ENCODE assay signal across 2 cellular contexts in the genomic region with DNA sequence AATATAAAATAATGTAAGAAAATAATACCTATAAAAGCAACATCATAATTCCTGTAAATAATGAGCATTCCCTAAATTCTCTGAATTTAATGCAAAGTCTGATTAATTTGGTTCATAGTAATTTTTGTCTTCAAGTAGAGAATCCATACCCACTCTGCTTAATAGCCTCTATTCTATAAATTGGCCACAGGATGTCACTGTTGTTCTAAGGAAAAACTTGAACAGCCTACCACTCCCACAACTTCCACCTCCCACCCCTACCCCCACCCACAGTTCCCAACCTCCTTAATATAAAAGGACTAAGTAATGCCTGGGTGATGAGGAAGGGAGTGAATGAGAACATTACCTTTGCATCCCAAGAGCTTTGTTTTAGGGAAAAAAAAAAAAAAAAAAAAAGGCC.
A peak's percentile ranks its signal among the peaks of the same experiment; 100 is the strongest.
TF ChIP-seq lines count a peak whose summit lies in the region.

No MANE protein-coding gene starts in this region.

TF ChIP-seq in A549, 52 proteins besides CTCF, POLR2A, EP300 and RAD21:
- no peak for TF ChIP-seq CEBPB (IDR thresholded peaks at IDR 0.05)
- no peak for TF ChIP-seq KDM1A (IDR thresholded peaks at IDR 0.05; ENCODE audit: low read depth)
- peak; percentile 59 for TF ChIP-seq SMC3 (IDR thresholded peaks at IDR 0.05)

TF ChIP-seq in H1, 55 proteins besides CTCF, POLR2A, EP300 and RAD21:
- no peak for TF ChIP-seq TBP (IDR thresholded peaks at IDR 0.05; ENCODE audit: low read depth, low read length)
- TF ChIP-seq SUZ12 (IDR thresholded peaks at IDR 0.05; ENCODE audit: low read length) = no peak
- TF ChIP-seq, protein P1, sequence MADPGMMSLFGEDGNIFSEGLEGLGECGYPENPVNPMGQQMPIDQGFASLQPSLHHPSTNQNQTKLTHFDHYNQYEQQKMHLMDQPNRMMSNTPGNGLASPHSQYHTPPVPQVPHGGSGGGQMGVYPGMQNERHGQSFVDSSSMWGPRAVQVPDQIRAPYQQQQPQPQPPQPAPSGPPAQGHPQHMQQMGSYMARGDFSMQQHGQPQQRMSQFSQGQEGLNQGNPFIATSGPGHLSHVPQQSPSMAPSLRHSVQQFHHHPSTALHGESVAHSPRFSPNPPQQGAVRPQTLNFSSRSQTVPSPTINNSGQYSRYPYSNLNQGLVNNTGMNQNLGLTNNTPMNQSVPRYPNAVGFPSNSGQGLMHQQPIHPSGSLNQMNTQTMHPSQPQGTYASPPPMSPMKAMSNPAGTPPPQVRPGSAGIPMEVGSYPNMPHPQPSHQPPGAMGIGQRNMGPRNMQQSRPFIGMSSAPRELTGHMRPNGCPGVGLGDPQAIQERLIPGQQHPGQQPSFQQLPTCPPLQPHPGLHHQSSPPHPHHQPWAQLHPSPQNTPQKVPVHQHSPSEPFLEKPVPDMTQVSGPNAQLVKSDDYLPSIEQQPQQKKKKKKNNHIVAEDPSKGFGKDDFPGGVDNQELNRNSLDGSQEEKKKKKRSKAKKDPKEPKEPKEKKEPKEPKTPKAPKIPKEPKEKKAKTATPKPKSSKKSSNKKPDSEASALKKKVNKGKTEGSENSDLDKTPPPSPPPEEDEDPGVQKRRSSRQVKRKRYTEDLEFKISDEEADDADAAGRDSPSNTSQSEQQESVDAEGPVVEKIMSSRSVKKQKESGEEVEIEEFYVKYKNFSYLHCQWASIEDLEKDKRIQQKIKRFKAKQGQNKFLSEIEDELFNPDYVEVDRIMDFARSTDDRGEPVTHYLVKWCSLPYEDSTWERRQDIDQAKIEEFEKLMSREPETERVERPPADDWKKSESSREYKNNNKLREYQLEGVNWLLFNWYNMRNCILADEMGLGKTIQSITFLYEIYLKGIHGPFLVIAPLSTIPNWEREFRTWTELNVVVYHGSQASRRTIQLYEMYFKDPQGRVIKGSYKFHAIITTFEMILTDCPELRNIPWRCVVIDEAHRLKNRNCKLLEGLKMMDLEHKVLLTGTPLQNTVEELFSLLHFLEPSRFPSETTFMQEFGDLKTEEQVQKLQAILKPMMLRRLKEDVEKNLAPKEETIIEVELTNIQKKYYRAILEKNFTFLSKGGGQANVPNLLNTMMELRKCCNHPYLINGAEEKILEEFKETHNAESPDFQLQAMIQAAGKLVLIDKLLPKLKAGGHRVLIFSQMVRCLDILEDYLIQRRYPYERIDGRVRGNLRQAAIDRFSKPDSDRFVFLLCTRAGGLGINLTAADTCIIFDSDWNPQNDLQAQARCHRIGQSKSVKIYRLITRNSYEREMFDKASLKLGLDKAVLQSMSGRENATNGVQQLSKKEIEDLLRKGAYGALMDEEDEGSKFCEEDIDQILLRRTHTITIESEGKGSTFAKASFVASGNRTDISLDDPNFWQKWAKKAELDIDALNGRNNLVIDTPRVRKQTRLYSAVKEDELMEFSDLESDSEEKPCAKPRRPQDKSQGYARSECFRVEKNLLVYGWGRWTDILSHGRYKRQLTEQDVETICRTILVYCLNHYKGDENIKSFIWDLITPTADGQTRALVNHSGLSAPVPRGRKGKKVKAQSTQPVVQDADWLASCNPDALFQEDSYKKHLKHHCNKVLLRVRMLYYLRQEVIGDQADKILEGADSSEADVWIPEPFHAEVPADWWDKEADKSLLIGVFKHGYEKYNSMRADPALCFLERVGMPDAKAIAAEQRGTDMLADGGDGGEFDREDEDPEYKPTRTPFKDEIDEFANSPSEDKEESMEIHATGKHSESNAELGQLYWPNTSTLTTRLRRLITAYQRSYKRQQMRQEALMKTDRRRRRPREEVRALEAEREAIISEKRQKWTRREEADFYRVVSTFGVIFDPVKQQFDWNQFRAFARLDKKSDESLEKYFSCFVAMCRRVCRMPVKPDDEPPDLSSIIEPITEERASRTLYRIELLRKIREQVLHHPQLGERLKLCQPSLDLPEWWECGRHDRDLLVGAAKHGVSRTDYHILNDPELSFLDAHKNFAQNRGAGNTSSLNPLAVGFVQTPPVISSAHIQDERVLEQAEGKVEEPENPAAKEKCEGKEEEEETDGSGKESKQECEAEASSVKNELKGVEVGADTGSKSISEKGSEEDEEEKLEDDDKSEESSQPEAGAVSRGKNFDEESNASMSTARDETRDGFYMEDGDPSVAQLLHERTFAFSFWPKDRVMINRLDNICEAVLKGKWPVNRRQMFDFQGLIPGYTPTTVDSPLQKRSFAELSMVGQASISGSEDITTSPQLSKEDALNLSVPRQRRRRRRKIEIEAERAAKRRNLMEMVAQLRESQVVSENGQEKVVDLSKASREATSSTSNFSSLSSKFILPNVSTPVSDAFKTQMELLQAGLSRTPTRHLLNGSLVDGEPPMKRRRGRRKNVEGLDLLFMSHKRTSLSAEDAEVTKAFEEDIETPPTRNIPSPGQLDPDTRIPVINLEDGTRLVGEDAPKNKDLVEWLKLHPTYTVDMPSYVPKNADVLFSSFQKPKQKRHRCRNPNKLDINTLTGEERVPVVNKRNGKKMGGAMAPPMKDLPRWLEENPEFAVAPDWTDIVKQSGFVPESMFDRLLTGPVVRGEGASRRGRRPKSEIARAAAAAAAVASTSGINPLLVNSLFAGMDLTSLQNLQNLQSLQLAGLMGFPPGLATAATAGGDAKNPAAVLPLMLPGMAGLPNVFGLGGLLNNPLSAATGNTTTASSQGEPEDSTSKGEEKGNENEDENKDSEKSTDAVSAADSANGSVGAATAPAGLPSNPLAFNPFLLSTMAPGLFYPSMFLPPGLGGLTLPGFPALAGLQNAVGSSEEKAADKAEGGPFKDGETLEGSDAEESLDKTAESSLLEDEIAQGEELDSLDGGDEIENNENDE (IDR thresholded peaks at IDR 0.05; ENCODE audit: insufficient replicate concordance, low read length) = no peak
- TF ChIP-seq SP1 (IDR thresholded peaks at IDR 0.05; ENCODE audit: low read depth, low read length) = no peak
- TF ChIP-seq EGR1 (IDR thresholded peaks at IDR 0.05; ENCODE audit: borderline replicate concordance, low read depth, low read length) = no peak
- no peak for TF ChIP-seq PHF8 (conservative IDR thresholded peaks at IDR 0.05; ENCODE audit: low read depth, low read length)
- TF ChIP-seq NRF1 (IDR thresholded peaks at IDR 0.05; ENCODE audit: low read depth, low read length) = no peak
- TF ChIP-seq, protein P2, sequence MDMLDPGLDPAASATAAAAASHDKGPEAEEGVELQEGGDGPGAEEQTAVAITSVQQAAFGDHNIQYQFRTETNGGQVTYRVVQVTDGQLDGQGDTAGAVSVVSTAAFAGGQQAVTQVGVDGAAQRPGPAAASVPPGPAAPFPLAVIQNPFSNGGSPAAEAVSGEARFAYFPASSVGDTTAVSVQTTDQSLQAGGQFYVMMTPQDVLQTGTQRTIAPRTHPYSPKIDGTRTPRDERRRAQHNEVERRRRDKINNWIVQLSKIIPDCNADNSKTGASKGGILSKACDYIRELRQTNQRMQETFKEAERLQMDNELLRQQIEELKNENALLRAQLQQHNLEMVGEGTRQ (IDR thresholded peaks at IDR 0.05; ENCODE audit: low read length) = no peak
- TF ChIP-seq, protein P3, sequence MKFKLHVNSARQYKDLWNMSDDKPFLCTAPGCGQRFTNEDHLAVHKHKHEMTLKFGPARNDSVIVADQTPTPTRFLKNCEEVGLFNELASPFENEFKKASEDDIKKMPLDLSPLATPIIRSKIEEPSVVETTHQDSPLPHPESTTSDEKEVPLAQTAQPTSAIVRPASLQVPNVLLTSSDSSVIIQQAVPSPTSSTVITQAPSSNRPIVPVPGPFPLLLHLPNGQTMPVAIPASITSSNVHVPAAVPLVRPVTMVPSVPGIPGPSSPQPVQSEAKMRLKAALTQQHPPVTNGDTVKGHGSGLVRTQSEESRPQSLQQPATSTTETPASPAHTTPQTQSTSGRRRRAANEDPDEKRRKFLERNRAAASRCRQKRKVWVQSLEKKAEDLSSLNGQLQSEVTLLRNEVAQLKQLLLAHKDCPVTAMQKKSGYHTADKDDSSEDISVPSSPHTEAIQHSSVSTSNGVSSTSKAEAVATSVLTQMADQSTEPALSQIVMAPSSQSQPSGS (IDR thresholded peaks at IDR 0.05; ENCODE audit: low read length) = no peak
- TF ChIP-seq RBBP5 (IDR thresholded peaks at IDR 0.05; ENCODE audit: borderline replicate concordance, low read depth, low read length) = no peak
- TF ChIP-seq, protein P4, sequence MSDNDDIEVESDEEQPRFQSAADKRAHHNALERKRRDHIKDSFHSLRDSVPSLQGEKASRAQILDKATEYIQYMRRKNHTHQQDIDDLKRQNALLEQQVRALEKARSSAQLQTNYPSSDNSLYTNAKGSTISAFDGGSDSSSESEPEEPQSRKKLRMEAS (IDR thresholded peaks at IDR 0.05) = no peak
- no peak for TF ChIP-seq CBX8 (IDR thresholded peaks at IDR 0.05; ENCODE audit: borderline replicate concordance, low read depth, low read length)
TF ChIP-seq in H1: peak in this region for 0.
